1 cellular context compared by ENCODE assay signal in genomic region chr14:58640959-58641358, GRCh38.
A peak's percentile ranks its signal among the peaks of the same experiment; 100 is the strongest.
TF ChIP-seq lines count a peak whose summit lies in the region.

No MANE protein-coding gene starts in this region.

TF ChIP-seq in GM12878, 131 proteins besides CTCF, POLR2A, EP300 and RAD21 (continues in another document):
- TF ChIP-seq HCFC1 (IDR thresholded peaks at IDR 0.05; ENCODE audit: low read length), result no peak
- peak; percentile 45; the same call in 1 of the 2 replicates for TF ChIP-seq JUNB (IDR thresholded peaks at IDR 0.05)
- no peak for TF ChIP-seq BMI1 (IDR thresholded peaks at IDR 0.05; ENCODE audit: borderline replicate concordance)
- TF ChIP-seq, protein P1, sequence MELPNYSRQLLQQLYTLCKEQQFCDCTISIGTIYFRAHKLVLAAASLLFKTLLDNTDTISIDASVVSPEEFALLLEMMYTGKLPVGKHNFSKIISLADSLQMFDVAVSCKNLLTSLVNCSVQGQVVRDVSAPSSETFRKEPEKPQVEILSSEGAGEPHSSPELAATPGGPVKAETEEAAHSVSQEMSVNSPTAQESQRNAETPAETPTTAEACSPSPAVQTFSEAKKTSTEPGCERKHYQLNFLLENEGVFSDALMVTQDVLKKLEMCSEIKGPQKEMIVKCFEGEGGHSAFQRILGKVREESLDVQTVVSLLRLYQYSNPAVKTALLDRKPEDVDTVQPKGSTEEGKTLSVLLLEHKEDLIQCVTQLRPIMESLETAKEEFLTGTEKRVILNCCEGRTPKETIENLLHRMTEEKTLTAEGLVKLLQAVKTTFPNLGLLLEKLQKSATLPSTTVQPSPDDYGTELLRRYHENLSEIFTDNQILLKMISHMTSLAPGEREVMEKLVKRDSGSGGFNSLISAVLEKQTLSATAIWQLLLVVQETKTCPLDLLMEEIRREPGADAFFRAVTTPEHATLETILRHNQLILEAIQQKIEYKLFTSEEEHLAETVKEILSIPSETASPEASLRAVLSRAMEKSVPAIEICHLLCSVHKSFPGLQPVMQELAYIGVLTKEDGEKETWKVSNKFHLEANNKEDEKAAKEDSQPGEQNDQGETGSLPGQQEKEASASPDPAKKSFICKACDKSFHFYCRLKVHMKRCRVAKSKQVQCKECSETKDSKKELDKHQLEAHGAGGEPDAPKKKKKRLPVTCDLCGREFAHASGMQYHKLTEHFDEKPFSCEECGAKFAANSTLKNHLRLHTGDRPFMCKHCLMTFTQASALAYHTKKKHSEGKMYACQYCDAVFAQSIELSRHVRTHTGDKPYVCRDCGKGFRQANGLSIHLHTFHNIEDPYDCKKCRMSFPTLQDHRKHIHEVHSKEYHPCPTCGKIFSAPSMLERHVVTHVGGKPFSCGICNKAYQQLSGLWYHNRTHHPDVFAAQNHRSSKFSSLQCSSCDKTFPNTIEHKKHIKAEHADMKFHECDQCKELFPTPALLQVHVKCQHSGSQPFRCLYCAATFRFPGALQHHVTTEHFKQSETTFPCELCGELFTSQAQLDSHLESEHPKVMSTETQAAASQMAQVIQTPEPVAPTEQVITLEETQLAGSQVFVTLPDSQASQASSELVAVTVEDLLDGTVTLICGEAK (IDR thresholded peaks at IDR 0.05; ENCODE audit: borderline replicate concordance), result no peak
- no peak for TF ChIP-seq RBBP5 (conservative IDR thresholded peaks at IDR 0.05)
- no peak for TF ChIP-seq SIX5 (IDR thresholded peaks at IDR 0.05; ENCODE audit: low read depth, low read length, severe bottlenecking)
- TF ChIP-seq ZNF592 (IDR thresholded peaks at IDR 0.05), result 0 out of 2 replicates have a peak, but pooled peaks have one; percentile 38
- no peak for TF ChIP-seq ELK1 (IDR thresholded peaks at IDR 0.05; ENCODE audit: low read depth, low read length)
- no peak for TF ChIP-seq SPI1 (IDR thresholded peaks at IDR 0.05; ENCODE audit: borderline replicate concordance, insufficient read depth, low read depth, low read length)
- TF ChIP-seq, protein P2, sequence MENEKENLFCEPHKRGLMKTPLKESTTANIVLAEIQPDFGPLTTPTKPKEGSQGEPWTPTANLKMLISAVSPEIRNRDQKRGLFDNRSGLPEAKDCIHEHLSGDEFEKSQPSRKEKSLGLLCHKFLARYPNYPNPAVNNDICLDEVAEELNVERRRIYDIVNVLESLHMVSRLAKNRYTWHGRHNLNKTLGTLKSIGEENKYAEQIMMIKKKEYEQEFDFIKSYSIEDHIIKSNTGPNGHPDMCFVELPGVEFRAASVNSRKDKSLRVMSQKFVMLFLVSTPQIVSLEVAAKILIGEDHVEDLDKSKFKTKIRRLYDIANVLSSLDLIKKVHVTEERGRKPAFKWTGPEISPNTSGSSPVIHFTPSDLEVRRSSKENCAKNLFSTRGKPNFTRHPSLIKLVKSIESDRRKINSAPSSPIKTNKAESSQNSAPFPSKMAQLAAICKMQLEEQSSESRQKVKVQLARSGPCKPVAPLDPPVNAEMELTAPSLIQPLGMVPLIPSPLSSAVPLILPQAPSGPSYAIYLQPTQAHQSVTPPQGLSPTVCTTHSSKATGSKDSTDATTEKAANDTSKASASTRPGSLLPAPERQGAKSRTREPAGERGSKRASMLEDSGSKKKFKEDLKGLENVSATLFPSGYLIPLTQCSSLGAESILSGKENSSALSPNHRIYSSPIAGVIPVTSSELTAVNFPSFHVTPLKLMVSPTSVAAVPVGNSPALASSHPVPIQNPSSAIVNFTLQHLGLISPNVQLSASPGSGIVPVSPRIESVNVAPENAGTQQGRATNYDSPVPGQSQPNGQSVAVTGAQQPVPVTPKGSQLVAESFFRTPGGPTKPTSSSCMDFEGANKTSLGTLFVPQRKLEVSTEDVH (IDR thresholded peaks at IDR 0.05; ENCODE audit: low read depth, partially characterized antibody), result no peak
- no peak for TF ChIP-seq ZBTB4 (CRISPR knock-in tag; IDR thresholded peaks at IDR 0.05)
- TF ChIP-seq TCF7 (IDR thresholded peaks at IDR 0.05; ENCODE audit: borderline replicate concordance), result peak; percentile 57; the same call in 1 of the 2 replicates
- no peak for TF ChIP-seq POLR2AphosphoS5 (IDR thresholded peaks at IDR 0.05; ENCODE audit: low read length)
- TF ChIP-seq, protein P3, sequence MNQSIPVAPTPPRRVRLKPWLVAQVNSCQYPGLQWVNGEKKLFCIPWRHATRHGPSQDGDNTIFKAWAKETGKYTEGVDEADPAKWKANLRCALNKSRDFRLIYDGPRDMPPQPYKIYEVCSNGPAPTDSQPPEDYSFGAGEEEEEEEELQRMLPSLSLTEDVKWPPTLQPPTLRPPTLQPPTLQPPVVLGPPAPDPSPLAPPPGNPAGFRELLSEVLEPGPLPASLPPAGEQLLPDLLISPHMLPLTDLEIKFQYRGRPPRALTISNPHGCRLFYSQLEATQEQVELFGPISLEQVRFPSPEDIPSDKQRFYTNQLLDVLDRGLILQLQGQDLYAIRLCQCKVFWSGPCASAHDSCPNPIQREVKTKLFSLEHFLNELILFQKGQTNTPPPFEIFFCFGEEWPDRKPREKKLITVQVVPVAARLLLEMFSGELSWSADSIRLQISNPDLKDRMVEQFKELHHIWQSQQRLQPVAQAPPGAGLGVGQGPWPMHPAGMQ (IDR thresholded peaks at IDR 0.05; ENCODE audit: borderline replicate concordance), result no peak
- no peak for TF ChIP-seq TBL1XR1 (IDR thresholded peaks at IDR 0.05; ENCODE audit: low read depth, low read length)
- no peak for TF ChIP-seq ESRRA (IDR thresholded peaks at IDR 0.05; ENCODE audit: low read length)
- no peak for TF ChIP-seq MYC (IDR thresholded peaks at IDR 0.05; ENCODE audit: insufficient read depth, insufficient read length, insufficient replicate concordance, low read length, severe bottlenecking)
- TF ChIP-seq EZH2 (IDR thresholded peaks at IDR 0.05; ENCODE audit: borderline replicate concordance, control insufficient read depth, low read depth, low read length), result no peak
- no peak for TF ChIP-seq CBX5 (IDR thresholded peaks at IDR 0.05; ENCODE audit: low read depth)
- TF ChIP-seq SIN3A (IDR thresholded peaks at IDR 0.05; ENCODE audit: low read depth, low read length), result no peak
- TF ChIP-seq RELA (IDR thresholded peaks at IDR 0.05; ENCODE audit: borderline replicate concordance, partially characterized antibody), result no peak
- TF ChIP-seq BHLHE40 (IDR thresholded peaks at IDR 0.05; ENCODE audit: borderline replicate concordance in 1 of 2, low read depth in 2 of 2, low read length in 1 of 2), result no peak
- TF ChIP-seq DPF2 (IDR thresholded peaks at IDR 0.05), result 0 out of 2 replicates have a peak, but pooled peaks have one; percentile 10
- no peak for TF ChIP-seq ATF7 (IDR thresholded peaks at IDR 0.05; ENCODE audit: low read depth)
- no peak for TF ChIP-seq YBX1 (IDR thresholded peaks at IDR 0.05)
- no peak for TF ChIP-seq NR2F1 (conservative IDR thresholded peaks at IDR 0.05)
- TF ChIP-seq STAT3 (IDR thresholded peaks at IDR 0.05; ENCODE audit: low read depth, low read length), result no peak
- no peak for TF ChIP-seq CEBPZ (IDR thresholded peaks at IDR 0.05; ENCODE audit: low read depth, low read length)
- TF ChIP-seq RFX5 (IDR thresholded peaks at IDR 0.05; ENCODE audit: low read depth, low read length), result no peak
- TF ChIP-seq BCL11A (IDR thresholded peaks at IDR 0.05; ENCODE audit: low read depth, low read length), result no peak
- TF ChIP-seq, protein P4, sequence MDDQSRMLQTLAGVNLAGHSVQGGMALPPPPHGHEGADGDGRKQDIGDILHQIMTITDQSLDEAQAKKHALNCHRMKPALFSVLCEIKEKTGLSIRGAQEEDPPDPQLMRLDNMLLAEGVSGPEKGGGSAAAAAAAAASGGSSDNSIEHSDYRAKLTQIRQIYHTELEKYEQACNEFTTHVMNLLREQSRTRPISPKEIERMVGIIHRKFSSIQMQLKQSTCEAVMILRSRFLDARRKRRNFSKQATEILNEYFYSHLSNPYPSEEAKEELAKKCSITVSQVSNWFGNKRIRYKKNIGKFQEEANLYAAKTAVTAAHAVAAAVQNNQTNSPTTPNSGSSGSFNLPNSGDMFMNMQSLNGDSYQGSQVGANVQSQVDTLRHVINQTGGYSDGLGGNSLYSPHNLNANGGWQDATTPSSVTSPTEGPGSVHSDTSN (IDR thresholded peaks at IDR 0.05; ENCODE audit: insufficient replicate concordance, low read depth, low read length), result no peak
- TF ChIP-seq HDAC6 (IDR thresholded peaks at IDR 0.05; ENCODE audit: unreplicated experiment), result no peak
- no peak for TF ChIP-seq CHD2 (IDR thresholded peaks at IDR 0.05; ENCODE audit: borderline replicate concordance, low read depth, low read length)
- TF ChIP-seq RAD51 (IDR thresholded peaks at IDR 0.05), result no peak
- TF ChIP-seq FOXK2 (IDR thresholded peaks at IDR 0.05), result no peak
- no peak for TF ChIP-seq ZNF24 (IDR thresholded peaks at IDR 0.05)
